Comparison of ENCODE assay signal across 1 cellular context in the genomic region with DNA sequence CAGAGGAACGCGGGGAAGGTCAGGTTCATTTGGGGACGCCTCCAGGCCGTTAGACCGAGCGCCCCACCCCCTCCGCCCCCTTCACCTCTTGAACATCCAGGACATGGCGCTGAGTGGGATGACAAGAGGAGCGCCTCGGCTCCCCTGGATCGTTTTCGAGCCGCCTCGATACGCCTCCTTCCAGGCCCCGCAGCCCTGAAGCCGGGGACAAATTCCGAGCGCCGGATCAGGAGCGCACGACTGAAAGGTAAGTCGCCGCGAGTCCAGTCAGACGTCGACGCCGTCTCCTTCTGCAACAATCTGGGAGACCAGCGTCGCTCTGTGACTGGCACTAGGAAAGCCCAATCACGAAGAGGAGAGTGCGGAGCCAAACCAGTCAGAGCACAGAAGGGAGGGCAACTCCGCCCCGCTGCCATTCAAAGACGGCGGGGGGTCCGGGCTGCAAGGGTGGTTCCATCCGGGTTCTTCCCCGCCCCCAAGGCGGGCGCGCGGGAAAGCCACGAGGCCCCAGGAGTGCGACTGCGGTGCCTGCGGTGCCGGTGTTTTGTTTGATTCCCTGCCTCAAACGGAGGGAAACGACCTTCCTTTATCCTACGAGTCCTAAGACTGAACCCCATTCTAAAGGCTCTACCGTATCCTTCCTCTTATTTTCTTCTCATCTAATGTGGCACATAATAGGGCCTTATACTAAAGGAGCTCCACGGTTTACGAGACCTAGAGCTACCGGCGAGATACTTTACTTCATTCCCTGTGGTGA.
TF ChIP-seq lines count a peak whose summit lies in the region.

A gene with protein sequence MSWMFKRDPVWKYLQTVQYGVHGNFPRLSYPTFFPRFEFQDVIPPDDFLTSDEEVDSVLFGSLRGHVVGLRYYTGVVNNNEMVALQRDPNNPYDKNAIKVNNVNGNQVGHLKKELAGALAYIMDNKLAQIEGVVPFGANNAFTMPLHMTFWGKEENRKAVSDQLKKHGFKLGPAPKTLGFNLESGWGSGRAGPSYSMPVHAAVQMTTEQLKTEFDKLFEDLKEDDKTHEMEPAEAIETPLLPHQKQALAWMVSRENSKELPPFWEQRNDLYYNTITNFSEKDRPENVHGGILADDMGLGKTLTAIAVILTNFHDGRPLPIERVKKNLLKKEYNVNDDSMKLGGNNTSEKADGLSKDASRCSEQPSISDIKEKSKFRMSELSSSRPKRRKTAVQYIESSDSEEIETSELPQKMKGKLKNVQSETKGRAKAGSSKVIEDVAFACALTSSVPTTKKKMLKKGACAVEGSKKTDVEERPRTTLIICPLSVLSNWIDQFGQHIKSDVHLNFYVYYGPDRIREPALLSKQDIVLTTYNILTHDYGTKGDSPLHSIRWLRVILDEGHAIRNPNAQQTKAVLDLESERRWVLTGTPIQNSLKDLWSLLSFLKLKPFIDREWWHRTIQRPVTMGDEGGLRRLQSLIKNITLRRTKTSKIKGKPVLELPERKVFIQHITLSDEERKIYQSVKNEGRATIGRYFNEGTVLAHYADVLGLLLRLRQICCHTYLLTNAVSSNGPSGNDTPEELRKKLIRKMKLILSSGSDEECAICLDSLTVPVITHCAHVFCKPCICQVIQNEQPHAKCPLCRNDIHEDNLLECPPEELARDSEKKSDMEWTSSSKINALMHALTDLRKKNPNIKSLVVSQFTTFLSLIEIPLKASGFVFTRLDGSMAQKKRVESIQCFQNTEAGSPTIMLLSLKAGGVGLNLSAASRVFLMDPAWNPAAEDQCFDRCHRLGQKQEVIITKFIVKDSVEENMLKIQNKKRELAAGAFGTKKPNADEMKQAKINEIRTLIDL (minus strand): TSS at position 302 of the 757 bp plus-strand sequence. CDS start 197 bp downstream, at position 105.

TF ChIP-seq in K562, 482 proteins besides CTCF, POLR2A, EP300 and RAD21 (continued from another document and continues in another):
- TF ChIP-seq ZC3H8 (IDR thresholded peaks at IDR 0.05) (no peak), ZNF584 (CRISPR knock-in tag; IDR thresholded peaks at IDR 0.05; ENCODE audit: low read depth) (0 out of 2 replicates have a peak, but pooled peaks have one; percentile 13), ZNF583 (CRISPR knock-in tag; IDR thresholded peaks at IDR 0.05) (peak; percentile 72), CSDE1 (IDR thresholded peaks at IDR 0.05) (peak in 1 of 2 experiments; percentile 33; a peak in 1 of 4 replicates), PTBP1 (IDR thresholded peaks at IDR 0.05; ENCODE audit: low read depth, low read length) (peak; percentile 57; the same call in 1 of the 2 replicates), ILF3 (IDR thresholded peaks at IDR 0.05; ENCODE audit: borderline replicate concordance) (no peak), ZEB2 (IDR thresholded peaks at IDR 0.05) (no peak), ZZZ3 (IDR thresholded peaks at IDR 0.05) (peak; percentile 78; the same call in 1 of the 2 replicates), SIN3A (IDR thresholded peaks at IDR 0.05; ENCODE audit: borderline replicate concordance in 2 of 2, control insufficient read depth in 1 of 2, low read depth in 2 of 2, low read length in 2 of 2) (peak in 1 of 2 experiments; percentile 11; a peak in 1 of 4 replicates), ZNF263 (CRISPR knock-in tag; IDR thresholded peaks at IDR 0.05; ENCODE audit: borderline replicate concordance) (peak; percentile 76; the same call in 1 of the 2 replicates), ZNF79 (CRISPR knock-in tag; IDR thresholded peaks at IDR 0.05; ENCODE audit: low read depth) (no peak), SRF (CRISPR knock-in tag; IDR thresholded peaks at IDR 0.05) (peak in 1 of 2 experiments; percentile 58; a peak in 1 of 4 replicates), ATF1 (CRISPR knock-in tag; IDR thresholded peaks at IDR 0.05) (no peak), ATF1 (tag; IDR thresholded peaks at IDR 0.05) (peak; percentile 89), ELF4 (CRISPR knock-in tag; IDR thresholded peaks at IDR 0.05) (no peak), CC2D1A (IDR thresholded peaks at IDR 0.05) (peak; percentile 24; the same call in 1 of the 2 replicates), KDM5B (IDR thresholded peaks at IDR 0.05; ENCODE audit: insufficient replicate concordance, low read depth, low read length) (peak; percentile 75)
- TF ChIP-seq, protein P1, sequence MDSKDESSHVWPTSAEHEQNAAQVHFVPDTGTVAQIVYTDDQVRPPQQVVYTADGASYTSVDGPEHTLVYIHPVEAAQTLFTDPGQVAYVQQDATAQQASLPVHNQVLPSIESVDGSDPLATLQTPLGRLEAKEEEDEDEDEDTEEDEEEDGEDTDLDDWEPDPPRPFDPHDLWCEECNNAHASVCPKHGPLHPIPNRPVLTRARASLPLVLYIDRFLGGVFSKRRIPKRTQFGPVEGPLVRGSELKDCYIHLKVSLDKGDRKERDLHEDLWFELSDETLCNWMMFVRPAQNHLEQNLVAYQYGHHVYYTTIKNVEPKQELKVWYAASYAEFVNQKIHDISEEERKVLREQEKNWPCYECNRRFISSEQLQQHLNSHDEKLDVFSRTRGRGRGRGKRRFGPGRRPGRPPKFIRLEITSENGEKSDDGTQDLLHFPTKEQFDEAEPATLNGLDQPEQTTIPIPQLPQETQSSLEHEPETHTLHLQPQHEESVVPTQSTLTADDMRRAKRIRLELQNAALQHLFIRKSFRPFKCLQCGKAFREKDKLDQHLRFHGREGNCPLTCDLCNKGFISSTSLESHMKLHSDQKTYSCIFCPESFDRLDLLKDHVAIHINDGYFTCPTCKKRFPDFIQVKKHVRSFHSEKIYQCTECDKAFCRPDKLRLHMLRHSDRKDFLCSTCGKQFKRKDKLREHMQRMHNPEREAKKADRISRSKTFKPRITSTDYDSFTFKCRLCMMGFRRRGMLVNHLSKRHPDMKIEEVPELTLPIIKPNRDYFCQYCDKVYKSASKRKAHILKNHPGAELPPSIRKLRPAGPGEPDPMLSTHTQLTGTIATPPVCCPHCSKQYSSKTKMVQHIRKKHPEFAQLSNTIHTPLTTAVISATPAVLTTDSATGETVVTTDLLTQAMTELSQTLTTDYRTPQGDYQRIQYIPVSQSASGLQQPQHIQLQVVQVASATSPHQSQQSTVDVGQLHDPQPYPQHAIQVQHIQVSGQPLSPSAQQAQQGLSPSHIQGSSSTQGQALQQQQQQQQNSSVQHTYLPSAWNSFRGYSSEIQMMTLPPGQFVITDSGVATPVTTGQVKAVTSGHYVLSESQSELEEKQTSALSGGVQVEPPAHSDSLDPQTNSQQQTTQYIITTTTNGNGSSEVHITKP (IDR thresholded peaks at IDR 0.05; ENCODE audit: partially characterized antibody) = peak; percentile 45
- TF ChIP-seq, protein P2, sequence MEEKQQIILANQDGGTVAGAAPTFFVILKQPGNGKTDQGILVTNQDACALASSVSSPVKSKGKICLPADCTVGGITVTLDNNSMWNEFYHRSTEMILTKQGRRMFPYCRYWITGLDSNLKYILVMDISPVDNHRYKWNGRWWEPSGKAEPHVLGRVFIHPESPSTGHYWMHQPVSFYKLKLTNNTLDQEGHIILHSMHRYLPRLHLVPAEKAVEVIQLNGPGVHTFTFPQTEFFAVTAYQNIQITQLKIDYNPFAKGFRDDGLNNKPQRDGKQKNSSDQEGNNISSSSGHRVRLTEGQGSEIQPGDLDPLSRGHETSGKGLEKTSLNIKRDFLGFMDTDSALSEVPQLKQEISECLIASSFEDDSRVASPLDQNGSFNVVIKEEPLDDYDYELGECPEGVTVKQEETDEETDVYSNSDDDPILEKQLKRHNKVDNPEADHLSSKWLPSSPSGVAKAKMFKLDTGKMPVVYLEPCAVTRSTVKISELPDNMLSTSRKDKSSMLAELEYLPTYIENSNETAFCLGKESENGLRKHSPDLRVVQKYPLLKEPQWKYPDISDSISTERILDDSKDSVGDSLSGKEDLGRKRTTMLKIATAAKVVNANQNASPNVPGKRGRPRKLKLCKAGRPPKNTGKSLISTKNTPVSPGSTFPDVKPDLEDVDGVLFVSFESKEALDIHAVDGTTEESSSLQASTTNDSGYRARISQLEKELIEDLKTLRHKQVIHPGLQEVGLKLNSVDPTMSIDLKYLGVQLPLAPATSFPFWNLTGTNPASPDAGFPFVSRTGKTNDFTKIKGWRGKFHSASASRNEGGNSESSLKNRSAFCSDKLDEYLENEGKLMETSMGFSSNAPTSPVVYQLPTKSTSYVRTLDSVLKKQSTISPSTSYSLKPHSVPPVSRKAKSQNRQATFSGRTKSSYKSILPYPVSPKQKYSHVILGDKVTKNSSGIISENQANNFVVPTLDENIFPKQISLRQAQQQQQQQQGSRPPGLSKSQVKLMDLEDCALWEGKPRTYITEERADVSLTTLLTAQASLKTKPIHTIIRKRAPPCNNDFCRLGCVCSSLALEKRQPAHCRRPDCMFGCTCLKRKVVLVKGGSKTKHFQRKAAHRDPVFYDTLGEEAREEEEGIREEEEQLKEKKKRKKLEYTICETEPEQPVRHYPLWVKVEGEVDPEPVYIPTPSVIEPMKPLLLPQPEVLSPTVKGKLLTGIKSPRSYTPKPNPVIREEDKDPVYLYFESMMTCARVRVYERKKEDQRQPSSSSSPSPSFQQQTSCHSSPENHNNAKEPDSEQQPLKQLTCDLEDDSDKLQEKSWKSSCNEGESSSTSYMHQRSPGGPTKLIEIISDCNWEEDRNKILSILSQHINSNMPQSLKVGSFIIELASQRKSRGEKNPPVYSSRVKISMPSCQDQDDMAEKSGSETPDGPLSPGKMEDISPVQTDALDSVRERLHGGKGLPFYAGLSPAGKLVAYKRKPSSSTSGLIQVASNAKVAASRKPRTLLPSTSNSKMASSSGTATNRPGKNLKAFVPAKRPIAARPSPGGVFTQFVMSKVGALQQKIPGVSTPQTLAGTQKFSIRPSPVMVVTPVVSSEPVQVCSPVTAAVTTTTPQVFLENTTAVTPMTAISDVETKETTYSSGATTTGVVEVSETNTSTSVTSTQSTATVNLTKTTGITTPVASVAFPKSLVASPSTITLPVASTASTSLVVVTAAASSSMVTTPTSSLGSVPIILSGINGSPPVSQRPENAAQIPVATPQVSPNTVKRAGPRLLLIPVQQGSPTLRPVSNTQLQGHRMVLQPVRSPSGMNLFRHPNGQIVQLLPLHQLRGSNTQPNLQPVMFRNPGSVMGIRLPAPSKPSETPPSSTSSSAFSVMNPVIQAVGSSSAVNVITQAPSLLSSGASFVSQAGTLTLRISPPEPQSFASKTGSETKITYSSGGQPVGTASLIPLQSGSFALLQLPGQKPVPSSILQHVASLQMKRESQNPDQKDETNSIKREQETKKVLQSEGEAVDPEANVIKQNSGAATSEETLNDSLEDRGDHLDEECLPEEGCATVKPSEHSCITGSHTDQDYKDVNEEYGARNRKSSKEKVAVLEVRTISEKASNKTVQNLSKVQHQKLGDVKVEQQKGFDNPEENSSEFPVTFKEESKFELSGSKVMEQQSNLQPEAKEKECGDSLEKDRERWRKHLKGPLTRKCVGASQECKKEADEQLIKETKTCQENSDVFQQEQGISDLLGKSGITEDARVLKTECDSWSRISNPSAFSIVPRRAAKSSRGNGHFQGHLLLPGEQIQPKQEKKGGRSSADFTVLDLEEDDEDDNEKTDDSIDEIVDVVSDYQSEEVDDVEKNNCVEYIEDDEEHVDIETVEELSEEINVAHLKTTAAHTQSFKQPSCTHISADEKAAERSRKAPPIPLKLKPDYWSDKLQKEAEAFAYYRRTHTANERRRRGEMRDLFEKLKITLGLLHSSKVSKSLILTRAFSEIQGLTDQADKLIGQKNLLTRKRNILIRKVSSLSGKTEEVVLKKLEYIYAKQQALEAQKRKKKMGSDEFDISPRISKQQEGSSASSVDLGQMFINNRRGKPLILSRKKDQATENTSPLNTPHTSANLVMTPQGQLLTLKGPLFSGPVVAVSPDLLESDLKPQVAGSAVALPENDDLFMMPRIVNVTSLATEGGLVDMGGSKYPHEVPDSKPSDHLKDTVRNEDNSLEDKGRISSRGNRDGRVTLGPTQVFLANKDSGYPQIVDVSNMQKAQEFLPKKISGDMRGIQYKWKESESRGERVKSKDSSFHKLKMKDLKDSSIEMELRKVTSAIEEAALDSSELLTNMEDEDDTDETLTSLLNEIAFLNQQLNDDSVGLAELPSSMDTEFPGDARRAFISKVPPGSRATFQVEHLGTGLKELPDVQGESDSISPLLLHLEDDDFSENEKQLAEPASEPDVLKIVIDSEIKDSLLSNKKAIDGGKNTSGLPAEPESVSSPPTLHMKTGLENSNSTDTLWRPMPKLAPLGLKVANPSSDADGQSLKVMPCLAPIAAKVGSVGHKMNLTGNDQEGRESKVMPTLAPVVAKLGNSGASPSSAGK (IDR thresholded peaks at IDR 0.05) = peak; percentile 100
- TF ChIP-seq, protein P3, sequence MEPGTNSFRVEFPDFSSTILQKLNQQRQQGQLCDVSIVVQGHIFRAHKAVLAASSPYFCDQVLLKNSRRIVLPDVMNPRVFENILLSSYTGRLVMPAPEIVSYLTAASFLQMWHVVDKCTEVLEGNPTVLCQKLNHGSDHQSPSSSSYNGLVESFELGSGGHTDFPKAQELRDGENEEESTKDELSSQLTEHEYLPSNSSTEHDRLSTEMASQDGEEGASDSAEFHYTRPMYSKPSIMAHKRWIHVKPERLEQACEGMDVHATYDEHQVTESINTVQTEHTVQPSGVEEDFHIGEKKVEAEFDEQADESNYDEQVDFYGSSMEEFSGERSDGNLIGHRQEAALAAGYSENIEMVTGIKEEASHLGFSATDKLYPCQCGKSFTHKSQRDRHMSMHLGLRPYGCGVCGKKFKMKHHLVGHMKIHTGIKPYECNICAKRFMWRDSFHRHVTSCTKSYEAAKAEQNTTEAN (CRISPR knock-in tag; IDR thresholded peaks at IDR 0.05) = peak; percentile 67
- TF ChIP-seq, protein P4, sequence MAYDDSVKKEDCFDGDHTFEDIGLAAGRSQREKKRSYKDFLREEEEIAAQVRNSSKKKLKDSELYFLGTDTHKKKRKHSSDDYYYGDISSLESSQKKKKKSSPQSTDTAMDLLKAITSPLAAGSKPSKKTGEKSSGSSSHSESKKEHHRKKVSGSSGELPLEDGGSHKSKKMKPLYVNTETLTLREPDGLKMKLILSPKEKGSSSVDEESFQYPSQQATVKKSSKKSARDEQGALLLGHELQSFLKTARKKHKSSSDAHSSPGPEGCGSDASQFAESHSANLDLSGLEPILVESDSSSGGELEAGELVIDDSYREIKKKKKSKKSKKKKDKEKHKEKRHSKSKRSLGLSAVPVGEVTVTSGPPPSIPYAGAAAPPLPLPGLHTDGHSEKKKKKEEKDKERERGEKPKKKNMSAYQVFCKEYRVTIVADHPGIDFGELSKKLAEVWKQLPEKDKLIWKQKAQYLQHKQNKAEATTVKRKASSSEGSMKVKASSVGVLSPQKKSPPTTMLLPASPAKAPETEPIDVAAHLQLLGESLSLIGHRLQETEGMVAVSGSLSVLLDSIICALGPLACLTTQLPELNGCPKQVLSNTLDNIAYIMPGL (CRISPR knock-in tag; IDR thresholded peaks at IDR 0.05) = peak; percentile 72; the same call in 1 of the 2 replicates
- TF ChIP-seq, protein P5, sequence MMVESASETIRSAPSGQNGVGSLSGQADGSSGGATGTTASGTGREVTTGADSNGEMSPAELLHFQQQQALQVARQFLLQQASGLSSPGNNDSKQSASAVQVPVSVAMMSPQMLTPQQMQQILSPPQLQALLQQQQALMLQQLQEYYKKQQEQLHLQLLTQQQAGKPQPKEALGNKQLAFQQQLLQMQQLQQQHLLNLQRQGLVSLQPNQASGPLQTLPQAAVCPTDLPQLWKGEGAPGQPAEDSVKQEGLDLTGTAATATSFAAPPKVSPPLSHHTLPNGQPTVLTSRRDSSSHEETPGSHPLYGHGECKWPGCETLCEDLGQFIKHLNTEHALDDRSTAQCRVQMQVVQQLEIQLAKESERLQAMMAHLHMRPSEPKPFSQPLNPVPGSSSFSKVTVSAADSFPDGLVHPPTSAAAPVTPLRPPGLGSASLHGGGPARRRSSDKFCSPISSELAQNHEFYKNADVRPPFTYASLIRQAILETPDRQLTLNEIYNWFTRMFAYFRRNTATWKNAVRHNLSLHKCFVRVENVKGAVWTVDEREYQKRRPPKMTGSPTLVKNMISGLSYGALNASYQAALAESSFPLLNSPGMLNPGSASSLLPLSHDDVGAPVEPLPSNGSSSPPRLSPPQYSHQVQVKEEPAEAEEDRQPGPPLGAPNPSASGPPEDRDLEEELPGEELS (CRISPR knock-in tag; IDR thresholded peaks at IDR 0.05; ENCODE audit: borderline replicate concordance) = peak; percentile 85
- TF ChIP-seq, protein P6, sequence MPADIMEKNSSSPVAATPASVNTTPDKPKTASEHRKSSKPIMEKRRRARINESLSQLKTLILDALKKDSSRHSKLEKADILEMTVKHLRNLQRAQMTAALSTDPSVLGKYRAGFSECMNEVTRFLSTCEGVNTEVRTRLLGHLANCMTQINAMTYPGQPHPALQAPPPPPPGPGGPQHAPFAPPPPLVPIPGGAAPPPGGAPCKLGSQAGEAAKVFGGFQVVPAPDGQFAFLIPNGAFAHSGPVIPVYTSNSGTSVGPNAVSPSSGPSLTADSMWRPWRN (IDR thresholded peaks at IDR 0.05; ENCODE audit: low read depth) = 0 out of 2 replicates have a peak, but pooled peaks have one; percentile 12
